In the genomic region with DNA sequence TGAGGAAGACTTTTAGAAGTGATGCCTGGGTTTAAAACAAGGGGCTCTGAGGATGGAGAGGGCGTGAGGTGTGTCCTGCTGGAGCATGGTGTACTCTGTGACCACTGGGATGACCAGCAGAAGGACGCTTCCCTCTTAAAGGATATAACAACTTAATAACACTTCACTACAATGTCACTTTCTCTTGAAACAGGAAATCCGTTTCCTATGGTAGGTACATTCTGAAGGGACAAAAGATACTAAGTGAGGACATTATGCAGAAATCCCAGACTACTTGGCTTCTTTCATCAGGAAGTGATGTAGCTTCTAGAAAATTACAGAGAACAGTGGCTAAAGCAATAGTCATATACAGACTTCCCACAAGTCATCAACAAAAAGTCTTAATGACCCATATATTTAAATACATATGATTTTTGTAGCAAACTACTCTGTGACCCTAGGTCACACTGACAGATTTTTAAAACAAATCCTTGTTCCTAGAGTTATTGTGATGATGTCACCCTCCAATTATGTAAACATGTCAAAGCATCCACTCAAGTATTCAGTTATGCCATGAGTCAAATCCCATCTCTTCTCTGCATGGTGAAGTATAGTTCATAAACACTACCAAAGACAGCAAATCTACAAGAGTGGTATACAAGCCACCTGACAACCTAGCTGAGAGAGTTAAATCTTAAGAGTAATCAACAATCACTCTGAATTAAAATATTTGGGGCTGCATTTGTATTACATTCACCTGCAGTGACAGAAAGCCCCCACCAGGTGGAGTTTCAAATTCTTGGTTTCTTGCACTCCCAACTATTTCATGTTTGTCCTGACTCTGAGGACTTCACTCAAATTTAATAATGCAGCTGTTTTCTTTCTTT, we compare ENCODE assay signal across 8 cellular contexts. TPM values are rescaled to one million over a fixed set of nuclear protein-coding genes. Genes with fewer than 3 reads are reported as not detected.
DNase-seq lines count a peak whose midpoint lies in the region; ATAC-seq and TF ChIP-seq lines count a peak whose summit lies in the region.

No MANE protein-coding gene starts in this region.

- H3K9ac ChIP-seq in smooth muscle cell (ENCODE audit: low read depth) = no peak overlapping the region

- TF ChIP-seq CTCF in natural killer cell (IDR thresholded peaks at IDR 0.05) (peak; percentile 96), adrenal gland (IDR thresholded peaks at IDR 0.05) (peak; percentile 80 to 93 (median 86)), smooth muscle cell (IDR thresholded peaks at IDR 0.05; ENCODE audit: borderline replicate concordance, insufficient read depth, poor library complexity, severe bottlenecking) (peak; percentile 99)

- no peak overlapping the region for H2AFZ ChIP-seq in smooth muscle cell (ENCODE audit: low read depth)

- H3F3A ChIP-seq in smooth muscle cell (ENCODE audit: low read depth) = peaks cover 28% of the 10 kb centered on the region

- H3K79me2 ChIP-seq in smooth muscle cell (ENCODE audit: low read depth) = peaks cover 45% of the 10 kb centered on the region

- H3K27ac ChIP-seq in adrenal gland (peak overlapping the region in 2 of 5 donors; percentile 15 to 69), smooth muscle cell (ENCODE audit: low read depth) (peak overlapping the region; percentile 66)

- H3K4me3 Mint-ChIP-seq in natural killer cell = no peak overlapping the region
- H3K4me3 Mint-ChIP-seq in natural killer cell treated with Interleukin-12 subunit alpha and Interleukin-12 subunit beta and Interleukin-15 and Interleukin-18, amount 100 ng/mL, for 72 hours = no peak overlapping the region

- no peak for TF ChIP-seq POLR2A in adrenal gland (IDR thresholded peaks at IDR 0.05)

- H4K20me1 ChIP-seq in smooth muscle cell (ENCODE audit: low read depth) = peaks cover 92% of the 10 kb centered on the region

- H3K36me3 ChIP-seq in adrenal gland (replicated peaks in 1 of 2) (peaks cover 0 to 22% of the 10 kb centered on the region in 2 donors), smooth muscle cell (ENCODE audit: low read depth) (no peaks in the 10 kb centered on the region)

- H3K9me3 ChIP-seq in adrenal gland (replicated peaks in 1 of 3) (no peaks in the 10 kb centered on the region), smooth muscle cell (replicated peaks; ENCODE audit: low read depth) (no peaks in the 10 kb centered on the region)

- H3K9me3 Mint-ChIP-seq in natural killer cell = no peaks in the 10 kb centered on the region
- H3K9me3 Mint-ChIP-seq in natural killer cell treated with Interleukin-12 subunit alpha and Interleukin-12 subunit beta and Interleukin-15 and Interleukin-18, amount 100 ng/mL, for 72 hours = no peaks in the 10 kb centered on the region

- peaks cover 0 to 5% of the 10 kb centered on the region in 2 donors for H3K4me1 Mint-ChIP-seq in natural killer cell
- peaks cover 6% of the 10 kb centered on the region in 2 donors for H3K4me1 Mint-ChIP-seq in natural killer cell treated with Interleukin-12 subunit alpha and Interleukin-12 subunit beta and Interleukin-15 and Interleukin-18, amount 100 ng/mL, for 72 hours (ENCODE audit: low read depth in 2 of 2)

- intact Hi-C loops in natural killer cell (cut with micrococcal nuclease) = loop anchor here (1.0 to 10.0 kb wide), 3 partner anchors 123 to 709 kb away; no protein-coding TSS in a partner anchor
- intact Hi-C loops in adrenal gland (cut with DNase I) = loop anchor here (2.0 to 5.0 kb wide), 2 partner anchors 123 to 126 kb away; no protein-coding TSS in a partner anchor
- intact Hi-C loops in left ventricle myocardium superior (cut with micrococcal nuclease) = no loop called here

- no peaks in the 10 kb centered on the region for H3K27me3 ChIP-seq in adrenal gland
- H3K27me3 ChIP-seq in smooth muscle cell (ENCODE audit: low read depth) = no peaks in the 10 kb centered on the region

- no peak overlapping the region for H3K4me3 ChIP-seq in adrenal gland
- no peak overlapping the region for H3K4me3 ChIP-seq in smooth muscle cell

- H3K36me3 Mint-ChIP-seq in natural killer cell = peaks cover 6% of the 10 kb centered on the region
- H3K36me3 Mint-ChIP-seq in natural killer cell treated with Interleukin-12 subunit alpha and Interleukin-12 subunit beta and Interleukin-15 and Interleukin-18, amount 100 ng/mL, for 72 hours = peaks cover 18% of the 10 kb centered on the region

- DNase-seq in natural killer cell = no peak
- no peak for DNase-seq in natural killer cell treated with Interleukin-12 subunit alpha and Interleukin-12 subunit beta and Interleukin-15 and Interleukin-18, amount 100 ng/mL, for 72 hours (ENCODE audit: low spot score)
- DNase-seq in NCI-H748 treated with DMSO at 0.1 percent for 48 hours (lab: John Stamatoyannopoulos, UW) = peak; percentile 14
- peak in 5 of 7 donors; percentile 44 to 80 (median 61) for DNase-seq in adrenal gland
- no peak for DNase-seq in left ventricle myocardium superior
- DNase-seq in smooth muscle cell (lab: John Stamatoyannopoulos, UW; ENCODE audit: unreplicated experiment) = no peak
- no peak for DNase-seq in NCI-H1048 (lab: John Stamatoyannopoulos, UW)

- 60 to 86% (median 75%) methylated on average over 3 of the region's 3 CpGs for WGBS in adrenal gland, 4 donors
- 91% methylated on average over 3 of the region's 3 CpGs for WGBS in smooth muscle cell (ENCODE audit: low lambda C conversion rate)

- ATAC-seq in natural killer cell (peak; percentile 57 to 73 (median 65)), left ventricle myocardium superior (peak; percentile 29), HG02884 (IDR thresholded peaks at IDR 0.05; ENCODE audit: unreplicated experiment) (no peak)
- no peak for ATAC-seq in natural killer cell treated with Interleukin-12 subunit alpha and Interleukin-12 subunit beta and Interleukin-15 and Interleukin-18, amount 100 ng/mL, for 72 hours

- H3K4me1 ChIP-seq in adrenal gland (replicated peaks in 1 of 2) (peaks cover 11 to 24% of the 10 kb centered on the region in 2 donors), smooth muscle cell (ENCODE audit: low read depth) (peaks cover 19% of the 10 kb centered on the region)

- peak overlapping the region; percentile 5 for H3K4me2 ChIP-seq in smooth muscle cell

- H3K27ac Mint-ChIP-seq in natural killer cell = peak overlapping the region in 1 of 2 donors; percentile 50
- H3K27ac Mint-ChIP-seq in natural killer cell treated with Interleukin-12 subunit alpha and Interleukin-12 subunit beta and Interleukin-15 and Interleukin-18, amount 100 ng/mL, for 72 hours = no peak overlapping the region

- H3K27me3 Mint-ChIP-seq in natural killer cell (ENCODE audit: low read depth in 2 of 2) = no peaks in the 10 kb centered on the region
- H3K27me3 Mint-ChIP-seq in natural killer cell treated with Interleukin-12 subunit alpha and Interleukin-12 subunit beta and Interleukin-15 and Interleukin-18, amount 100 ng/mL, for 72 hours = no peaks in the 10 kb centered on the region

RNA-seq across cellular contexts. Expression of a gene that starts 32.8 kb away (rescaled TPM):
- total RNA-seq in natural killer cell (10 to 100 TPM; 58.4 to 77.7 (median 65.1) TPM), adrenal gland (10 to 100 TPM; 16.8 to 68.0 (median 36.9) TPM), left ventricle myocardium superior (47.7 TPM), smooth muscle cell (25.0 and 37.8 TPM in 2 replicates)
- total RNA-seq in natural killer cell treated with Interleukin-12 subunit alpha and Interleukin-12 subunit beta and Interleukin-15 and Interleukin-18, amount 100 ng/mL, for 72 hours = 100 to 1,000 TPM; 105 to 123 TPM
- polyA plus RNA-seq in adrenal gland (10 to 100 TPM; 22.9 to 69.0 (median 24.3) TPM), smooth muscle cell (47.0 and 55.2 TPM in 2 replicates)

Comparison
In these comparisons a context has a peak if more than half of its experiments do, and no peak if none do; other contexts are left out.
1. ATAC-seq: peak in natural killer cell (3 of 3) and left ventricle myocardium superior (single experiment); none in natural killer cell treated with Interleukin-12 subunit alpha and Interleukin-12 subunit beta and Interleukin-15 and Interleukin-18, amount 100 ng/mL, for 72 hours (0 of 2) and HG02884 (single experiment).
2. DNase-seq: peak in NCI-H748 treated with DMSO at 0.1 percent for 48 hours (single experiment) and adrenal gland (5 of 7); none in natural killer cell (single experiment), natural killer cell treated with Interleukin-12 subunit alpha and Interleukin-12 subunit beta and Interleukin-15 and Interleukin-18, amount 100 ng/mL, for 72 hours (single experiment), left ventricle myocardium superior (single experiment), smooth muscle cell (single experiment) and NCI-H1048 (single experiment).
3. Peak in every context shown above with its lines, with median percentiles within 50 percentile points of each other: CTCF ChIP-seq.